In genomic region chr4:2406920-2407319, GRCh38 we compare ENCODE assay signal across 19 cellular contexts. TPM values are rescaled to one million over a fixed set of nuclear protein-coding genes. Genes with fewer than 3 reads are reported as not detected.
DNase-seq lines count a peak whose midpoint lies in the region; ATAC-seq and TF ChIP-seq lines count a peak whose summit lies in the region.
"Had no signal": no experiment of that assay in that cellular context is flagged by ENCODE, and none has a peak within 500 bp of the region (broad histone marks: within the 10 kb centered on the region; RNA-seq: fewer than 3 reads in every experiment).

No MANE protein-coding gene starts in this region.

- no peaks in the 10 kb centered on the region for H3K79me2 ChIP-seq in neural progenitor cell (ENCODE audit: low read depth)

- peak overlapping the region in 2 of 3 donors; percentile 54 to 99 for H3K27ac Mint-ChIP-seq in CD4-positive, CD25-positive, alpha-beta regulatory T cell
- H3K27ac Mint-ChIP-seq in central memory CD8-positive, alpha-beta T cell (ENCODE audit: low read depth) = peak overlapping the region; percentile 48
- H3K27ac Mint-ChIP-seq in neural progenitor cell = no peak overlapping the region

- in situ Hi-C loops in G401 (cut with HindIII; ENCODE audit: low sequenced_read_pairs) = no loop called here

- H3K4me3 Mint-ChIP-seq in CD4-positive, CD25-positive, alpha-beta regulatory T cell = peak overlapping the region in 1 of 4 donors; percentile 81
- H3K4me3 Mint-ChIP-seq in central memory CD8-positive, alpha-beta T cell = no peak overlapping the region
- peak overlapping the region; percentile 8 for H3K4me3 Mint-ChIP-seq in neural progenitor cell
- H3K4me3 Mint-ChIP-seq: CD14-positive monocyte, H9 had no signal

- peaks cover 13 to 64% (median 36%) of the 10 kb centered on the region in 4 donors for H3K4me1 Mint-ChIP-seq in CD4-positive, CD25-positive, alpha-beta regulatory T cell
- H3K4me1 Mint-ChIP-seq in central memory CD8-positive, alpha-beta T cell = peaks cover 50% of the 10 kb centered on the region
- peaks cover 35% of the 10 kb centered on the region for H3K4me1 Mint-ChIP-seq in neural progenitor cell

- peaks cover 51% of the 10 kb centered on the region for H3K4me1 ChIP-seq in CD4-positive, CD25-positive, alpha-beta regulatory T cell (ENCODE audit: control insufficient read depth, insufficient read depth, low read length, poor library complexity, severe bottlenecking)
- peaks cover 15% of the 10 kb centered on the region for H3K4me1 ChIP-seq in neural progenitor cell

- no peaks in the 10 kb centered on the region for H3K36me3 Mint-ChIP-seq in CD4-positive, CD25-positive, alpha-beta regulatory T cell
- peaks cover 19% of the 10 kb centered on the region for H3K36me3 Mint-ChIP-seq in central memory CD8-positive, alpha-beta T cell (ENCODE audit: insufficient read depth)
- no peaks in the 10 kb centered on the region for H3K36me3 Mint-ChIP-seq in neural progenitor cell
- H3K36me3 Mint-ChIP-seq: CD14-positive monocyte had no signal

- H3K9me3 Mint-ChIP-seq in CD4-positive, CD25-positive, alpha-beta regulatory T cell = no peaks in the 10 kb centered on the region
- no peaks in the 10 kb centered on the region for H3K9me3 Mint-ChIP-seq in central memory CD8-positive, alpha-beta T cell
- H3K9me3 Mint-ChIP-seq in neural progenitor cell = no peaks in the 10 kb centered on the region
- H3K9me3 Mint-ChIP-seq: H9 had no signal

- no peaks in the 10 kb centered on the region for H3K9me3 ChIP-seq in CD4-positive, CD25-positive, alpha-beta regulatory T cell (ENCODE audit: control insufficient read depth in 2 of 2, low read length in 2 of 2)
- H3K9me3 ChIP-seq in neural progenitor cell (ENCODE audit: low read depth) = no peaks in the 10 kb centered on the region

- no peak overlapping the region for H3K27ac ChIP-seq in CD4-positive, CD25-positive, alpha-beta regulatory T cell (ENCODE audit: insufficient read depth, low read length, poor library complexity, severe bottlenecking)
- H3K27ac ChIP-seq in neural progenitor cell = no peak overlapping the region

- DNase-seq in CD4-positive, CD25-positive, alpha-beta regulatory T cell = no peak
- DNase-seq in G401 (ENCODE audit: low spot score) = peak; percentile 78
- no peak for DNase-seq in central memory CD8-positive, alpha-beta T cell (ENCODE audit: low spot score in 2 of 2)
- DNase-seq in neural progenitor cell (ENCODE audit: low spot score) = no peak
- no peak for DNase-seq in NCI-H1092 (lab: John Stamatoyannopoulos, UW)
- DNase-seq in NCI-H146 treated with DMSO at 0.1 percent for 48 hours (lab: John Stamatoyannopoulos, UW; ENCODE audit: unreplicated experiment) = no peak
- DNase-seq: AML-193; Calu3; H9; NCI-H1436; NCI-H2029 treated with DMSO at 0.1 percent for 48 hours; NCI-H2171 treated with DMSO at 0.1 percent for 48 hours; NCI-H446 treated with DMSO at 0.1 percent for 48 hours; NK-92 treated with Interleukin-12 subunit alpha and Interleukin-12 subunit beta, amount 100 ng/mL, for 24 hours; SHP77 treated with DMSO at 0.1 percent for 48 hours had no signal

- TF ChIP-seq CTCF in neural progenitor cell (IDR thresholded peaks at IDR 0.05) = no peak

- H3K27me3 ChIP-seq in CD4-positive, CD25-positive, alpha-beta regulatory T cell (ENCODE audit: control insufficient read depth, insufficient read depth, low read length) = no peaks in the 10 kb centered on the region
- peaks cover 21% of the 10 kb centered on the region for H3K27me3 ChIP-seq in neural progenitor cell

- no peaks in the 10 kb centered on the region for H3K27me3 Mint-ChIP-seq in CD4-positive, CD25-positive, alpha-beta regulatory T cell
- H3K27me3 Mint-ChIP-seq in central memory CD8-positive, alpha-beta T cell = no peaks in the 10 kb centered on the region
- peaks cover 24% of the 10 kb centered on the region for H3K27me3 Mint-ChIP-seq in neural progenitor cell (ENCODE audit: insufficient read depth, low read depth)

- H3K4me3 ChIP-seq in CD4-positive, CD25-positive, alpha-beta regulatory T cell (ENCODE audit: low read depth, low read length) = no peak overlapping the region
- H3K4me3 ChIP-seq in neural progenitor cell = no peak overlapping the region
- H3K4me3 ChIP-seq: K562 had no signal

- H3F3A ChIP-seq in neural progenitor cell (ENCODE audit: low read depth) = peaks cover 17% of the 10 kb centered on the region

- no peak overlapping the region for H3K9ac ChIP-seq in neural progenitor cell

- no peak for ATAC-seq in CD4-positive, CD25-positive, alpha-beta regulatory T cell (ENCODE audit: low read depth in 2 of 2)
- no peak for ATAC-seq in central memory CD8-positive, alpha-beta T cell (replicated peaks; ENCODE audit: extremely low read depth, poor library complexity, severe bottlenecking)
- ATAC-seq in HG03378 (IDR thresholded peaks at IDR 0.05; ENCODE audit: unreplicated experiment) = no peak
- ATAC-seq: K562 had no signal

- peaks cover 9% of the 10 kb centered on the region for H4K20me1 ChIP-seq in neural progenitor cell (ENCODE audit: low read depth)

- peaks cover 2% of the 10 kb centered on the region for H3K36me3 ChIP-seq in CD4-positive, CD25-positive, alpha-beta regulatory T cell (ENCODE audit: control insufficient read depth, insufficient read depth, low read length)
- no peaks in the 10 kb centered on the region for H3K36me3 ChIP-seq in neural progenitor cell

- H2AFZ ChIP-seq in neural progenitor cell (replicated peaks) = no peak overlapping the region

- H3K4me2 ChIP-seq in neural progenitor cell = no peak overlapping the region

RNA-seq across cellular contexts. Expression of gene ZFYVE28, which starts 11.5 kb away (rescaled TPM):
- 86.4 TPM for total RNA-seq in CD4-positive, CD25-positive, alpha-beta regulatory T cell
- 10 to 100 TPM in 2 of 4 donors, 1 to 10 TPM in 2; 8.5 to 26.0 (median 13.4) TPM for polyA plus RNA-seq in CD4-positive, CD25-positive, alpha-beta regulatory T cell
- 9.4 and 11.4 TPM in 2 replicates for total RNA-seq in G401 (2014; rRNA removed; shearing (Covaris generic))
- 0.39 and 0.93 TPM in 2 replicates for total RNA-seq in neural progenitor cell (ENCODE audit: low replicate concordance)

RNA-seq across cellular contexts. Expression of gene CFAP99, which starts 11.8 kb away (rescaled TPM):
- total RNA-seq in CD4-positive, CD25-positive, alpha-beta regulatory T cell = 0.20 TPM
- not detected for polyA plus RNA-seq in CD4-positive, CD25-positive, alpha-beta regulatory T cell
- 1.5 TPM in 1 of 2 replicates, not detected in the other for total RNA-seq in G401 (2014; rRNA removed; shearing (Covaris generic))
- not detected in 2 replicates for total RNA-seq in neural progenitor cell (ENCODE audit: low replicate concordance)
- total RNA-seq: Calu3, OCI-LY7 had no signal
